Comparison of ENCODE assay signal across 2 cellular contexts in genomic region chr4:128974203-128974602, GRCh38.
TF ChIP-seq lines count a peak whose summit lies in the region.

No MANE protein-coding gene starts in this region.

TF ChIP-seq in IMR-90, 13 proteins besides CTCF, POLR2A, EP300 and RAD21 (continued from another document):
- TF ChIP-seq CEBPB (IDR thresholded peaks at IDR 0.05; ENCODE audit: low read depth, low read length) = no peak
- TF ChIP-seq USF2 (IDR thresholded peaks at IDR 0.05; ENCODE audit: low read depth, low read length) = no peak
- no peak for TF ChIP-seq NFE2L2 (IDR thresholded peaks at IDR 0.05; ENCODE audit: low read depth, low read length)
- no peak for TF ChIP-seq SMC3 (IDR thresholded peaks at IDR 0.05; ENCODE audit: low read depth, low read length)
- no peak for TF ChIP-seq FOS (IDR thresholded peaks at IDR 0.05; ENCODE audit: low read depth, low read length)
- TF ChIP-seq RFX5 (IDR thresholded peaks at IDR 0.05; ENCODE audit: low read depth, low read length) = no peak
- no peak for TF ChIP-seq MAZ (IDR thresholded peaks at IDR 0.05; ENCODE audit: borderline replicate concordance, low read depth, low read length)
- TF ChIP-seq ELK1 (IDR thresholded peaks at IDR 0.05; ENCODE audit: borderline replicate concordance, low read depth, low read length) = no peak
- TF ChIP-seq RCOR1 (IDR thresholded peaks at IDR 0.05; ENCODE audit: insufficient replicate concordance, low read length) = no peak

TF ChIP-seq in WTC11, 78 proteins besides CTCF, POLR2A, EP300 and RAD21 (continued from another document):
- no peak for TF ChIP-seq ATF6 (CRISPR knock-in tag; IDR thresholded peaks at IDR 0.05)
- TF ChIP-seq ZNF219 (CRISPR knock-in tag; IDR thresholded peaks at IDR 0.05; ENCODE audit: borderline replicate concordance) = no peak
- TF ChIP-seq ESRRA (CRISPR knock-in tag; IDR thresholded peaks at IDR 0.05; ENCODE audit: borderline replicate concordance) = no peak
- no peak for TF ChIP-seq HMGXB4 (CRISPR knock-in tag; IDR thresholded peaks at IDR 0.05)
- TF ChIP-seq ATF3 (CRISPR knock-in tag; conservative IDR thresholded peaks at IDR 0.05) = no peak
- no peak for TF ChIP-seq GABPB1 (CRISPR knock-in tag; IDR thresholded peaks at IDR 0.05)
- TF ChIP-seq ZNF317 (CRISPR knock-in tag; IDR thresholded peaks at IDR 0.05; ENCODE audit: borderline replicate concordance, low read depth) = no peak
- TF ChIP-seq GTF2I (CRISPR knock-in tag; conservative IDR thresholded peaks at IDR 0.05) = no peak
- no peak for TF ChIP-seq ELF4 (CRISPR knock-in tag; IDR thresholded peaks at IDR 0.05; ENCODE audit: low read depth)
- TF ChIP-seq IRF2 (CRISPR knock-in tag; IDR thresholded peaks at IDR 0.05; ENCODE audit: borderline replicate concordance, low read depth) = no peak
- TF ChIP-seq ZMAT4 (CRISPR knock-in tag; IDR thresholded peaks at IDR 0.05) = no peak
- TF ChIP-seq CREB1 (CRISPR knock-in tag; IDR thresholded peaks at IDR 0.05) = no peak
- no peak for TF ChIP-seq E2F1 (CRISPR knock-in tag; IDR thresholded peaks at IDR 0.05)
- no peak for TF ChIP-seq FOXJ3 (CRISPR knock-in tag; IDR thresholded peaks at IDR 0.05; ENCODE audit: borderline replicate concordance)
- no peak for TF ChIP-seq STAT6 (CRISPR knock-in tag; conservative IDR thresholded peaks at IDR 0.05; ENCODE audit: low read depth)
TF ChIP-seq in WTC11: peak in this region for 0.
